8 cellular contexts compared by ENCODE assay signal in genomic region chr1:39026051-39026946, GRCh38. TPM values are rescaled to one million over a fixed set of nuclear protein-coding genes. Genes with fewer than 3 reads are reported as not detected.
A peak's percentile ranks its signal among the peaks of the same experiment; 100 is the strongest.
DNase-seq lines count a peak whose midpoint lies in the region; ATAC-seq and TF ChIP-seq lines count a peak whose summit lies in the region.

Gene NDUFS5 (plus strand): TSS chr1:39026350. CDS start chr1:39028725, 2,375 bp downstream.

- ATAC-seq in GM21528 (IDR thresholded peaks at IDR 0.05; ENCODE audit: low FRiP score, unreplicated experiment) (peak; percentile 79), PC-3 (peak; percentile 90)

- H3K36me3 ChIP-seq in PC-3 (ENCODE audit: low read depth, low read length) = peaks cover 15% of the 10 kb centered on the region

- CTCF ChIA-PET in PC-3 (lab: Charles Lee) = interaction anchor here (0.5 to 0.6 kb wide), 2 partner anchors 154 to 712 kb away, joined by 3 read pairs; partner anchors contain the start of gene PPIE

- DNase-seq in D341Med (ENCODE audit: low spot score) = peak; percentile 87
- DNase-seq in PC-3 = peak; percentile 88
- peak; percentile 78 for DNase-seq in activated T-cell treated with anti-CD3 and anti-CD28 coated beads for 48 hours (ENCODE audit: low read depth)
- peak; percentile 65 for DNase-seq in epithelial cell of proximal tubule (ENCODE audit: low read depth)
- peak; percentile 92 for DNase-seq in mucosa of gallbladder (ENCODE audit: low spot score)
- DNase-seq in stimulated activated CD8-positive, alpha-beta memory T cell treated with anti-CD3 and anti-CD28 coated beads, Interleukin-4, amount 100 ng/mL, for 24 hours (ENCODE audit: low read depth) = peak; percentile 69

- H3K27ac Mint-ChIP-seq in IgD-negative memory B cell = peak within 1 kb of the TSS; percentile 88 to 100 (median 96)

- H3K27me3 ChIP-seq in PC-3 (ENCODE audit: low read length) = no peaks in the 10 kb centered on the region

- H3K9ac ChIP-seq in PC-3 (ENCODE audit: low read length) = peak within 1 kb of the TSS; percentile 93

- peaks cover 6% of the 10 kb centered on the region for H4K20me1 ChIP-seq in PC-3 (ENCODE audit: low read length)

- peaks cover 11 to 17% (median 13%) of the 10 kb centered on the region in 3 donors for H3K4me1 Mint-ChIP-seq in IgD-negative memory B cell

- H3K27me3 Mint-ChIP-seq in IgD-negative memory B cell = no peaks in the 10 kb centered on the region

- H3F3A ChIP-seq in PC-3 (ENCODE audit: low read length, unreplicated experiment) = no peaks in the 10 kb centered on the region

- H3K9me3 ChIP-seq in PC-3 (ENCODE audit: low read length) = no peaks in the 10 kb centered on the region

- POLR2A ChIA-PET in PC-3 (lab: Charles Lee; ENCODE audit: unreplicated experiment) = interaction anchor here (0.7 to 0.8 kb wide), 2 partner anchors 31 to 163 kb away, joined by 3 to 4 read pairs; no protein-coding TSS in a partner anchor

- intact Hi-C loops in PC-3 (cut with micrococcal nuclease) = loop anchor here (1.0 to 5.0 kb wide), 2 partner anchors 34 to 153 kb away; partner anchors contain the start of genes AKIRIN1 and MYCBP

- TSS peak; percentile 77 for BruUV-seq in PC-3 (replicated peaks; lab: Mats Ljungman, UMichigan)

- H3K79me2 ChIP-seq in PC-3 (ENCODE audit: low read length) = peaks cover 37% of the 10 kb centered on the region

- H2AFZ ChIP-seq in PC-3 (ENCODE audit: low read length) = peak within 1 kb of the TSS; percentile 94

- H3K4me3 ChIP-seq in PC-3 (ENCODE audit: low read length) (peak within 1 kb of the TSS; percentile 94), epithelial cell of proximal tubule (ENCODE audit: low read depth, low read length) (peak within 1 kb of the TSS; percentile 80)

- H3K36me3 Mint-ChIP-seq in IgD-negative memory B cell = no peaks in the 10 kb centered on the region

- 0 out of 2 replicates have a peak, but pooled peaks cover 9% of the 10 kb centered on the region for H3K4me1 ChIP-seq in PC-3 (ENCODE audit: insufficient read depth, low read length)

- H3K9me3 Mint-ChIP-seq in IgD-negative memory B cell = no peaks in the 10 kb centered on the region

- H3K4me2 ChIP-seq in PC-3 (ENCODE audit: low read length) = peak within 1 kb of the TSS; percentile 84

- peak within 1 kb of the TSS; percentile 95 to 100 (median 96) for H3K4me3 Mint-ChIP-seq in IgD-negative memory B cell

- H3K27ac ChIP-seq in PC-3 (ENCODE audit: low read length) = peak within 1 kb of the TSS; percentile 81

- no peaks in the 10 kb centered on the region for H3K9me2 ChIP-seq in PC-3 (replicated peaks; ENCODE audit: low read length)

- no peak for TF ChIP-seq CTCF in PC-3 (conservative IDR thresholded peaks at IDR 0.05; ENCODE audit: low read depth, low read length)
- no peak for TF ChIP-seq CTCF in epithelial cell of proximal tubule (conservative IDR thresholded peaks at IDR 0.05; ENCODE audit: low read depth, low read length)

RNA-seq across cellular contexts. Expression of gene NDUFS5, which starts in this region (rescaled TPM):
- polyA plus RNA-seq in IgD-negative memory B cell = 312 TPM
- total RNA-seq in PC-3 (2014; rRNA removed) (760 and 864 TPM in 2 replicates), epithelial cell of proximal tubule (525 and 889 TPM in 2 replicates), mucosa of gallbladder (168 TPM)

Comparison
In these comparisons a context has a peak if more than half of its experiments do, and no peak if none do; other contexts are left out.
1. Peak in every context shown above with its lines: DNase-seq, ATAC-seq, H3K4me3 ChIP-seq and H3K27ac ChIP-seq.